In genomic region chr9:95089916-95090791, GRCh38 we compare ENCODE assay signal across 9 cellular contexts.
A peak's percentile ranks its signal among the peaks of the same experiment; 100 is the strongest.
DNase-seq lines count a peak whose midpoint lies in the region; ATAC-seq and TF ChIP-seq lines count a peak whose summit lies in the region.
"Had no signal": no experiment of that assay in that cellular context is flagged by ENCODE, and none has a peak within 500 bp of the region (broad histone marks: within the 10 kb centered on the region; RNA-seq: fewer than 3 reads in every experiment).

No MANE protein-coding gene starts in this region.

- no peak overlapping the region for H2AFZ ChIP-seq in hepatocyte

- peak overlapping the region; percentile 53 for H3K27ac Mint-ChIP-seq in Caco-2 (ENCODE audit: unreplicated experiment)
- H3K27ac Mint-ChIP-seq: activated T-helper 2 cell treated with anti-CD3 and anti-CD28 coated beads, Interferon-gamma antibody, Interleukin-2, Interleukin-4, amounts not matched to agents 10 μg/mL and 5 μg/mL and 100 μg/mL, durations not matched to agents 14 hours and 24 hours and 36 hours had no signal

- CTCF ChIA-PET in Caco-2 (lab: Charles Lee) = no interaction called here

- peaks cover 74% of the 10 kb centered on the region for H3K79me2 ChIP-seq in hepatocyte

- WGBS in hepatocyte (ENCODE audit: low lambda C conversion rate, missing lambda C conversion rate) = 78% methylated on average over 19 of the region's 23 CpGs

- ATAC-seq in HG02763 (IDR thresholded peaks at IDR 0.05; ENCODE audit: unreplicated experiment) = no peak

- H4K20me1 ChIP-seq in hepatocyte (ENCODE audit: insufficient read depth, poor library complexity, severe bottlenecking) = peaks cover 4% of the 10 kb centered on the region

- no peak overlapping the region for H3K4me2 ChIP-seq in hepatocyte

- H3K9me2 ChIP-seq in hepatocyte (replicated peaks; ENCODE audit: insufficient read depth) = no peaks in the 10 kb centered on the region

- H3K27me3 Mint-ChIP-seq in Caco-2 (ENCODE audit: insufficient read depth, unreplicated experiment) = no peaks in the 10 kb centered on the region

- peaks cover 79% of the 10 kb centered on the region for H3K36me3 Mint-ChIP-seq in Caco-2 (ENCODE audit: insufficient read depth, unreplicated experiment)

- no peaks in the 10 kb centered on the region for H3K9me3 ChIP-seq in Caco-2
- no peaks in the 10 kb centered on the region for H3K9me3 ChIP-seq in hepatocyte (ENCODE audit: low read depth)

- peak overlapping the region; percentile 94 for H3K27ac ChIP-seq in hepatocyte
- peak overlapping the region; percentile 80 for H3K27ac ChIP-seq in rectal smooth muscle tissue (ENCODE audit: low read depth, low read length)

- no peaks in the 10 kb centered on the region for H3K9me3 Mint-ChIP-seq in Caco-2 (ENCODE audit: unreplicated experiment)
- H3K9me3 Mint-ChIP-seq: activated T-helper 2 cell treated with anti-CD3 and anti-CD28 coated beads, Interferon-gamma antibody, Interleukin-2, Interleukin-4, amounts not matched to agents 10 μg/mL and 5 μg/mL and 100 μg/mL, durations not matched to agents 14 hours and 24 hours and 36 hours had no signal

- no peak overlapping the region for H3K9ac ChIP-seq in rectal smooth muscle tissue (ENCODE audit: low read length)

- H3K4me1 ChIP-seq in Caco-2 = peaks cover 31% of the 10 kb centered on the region
- H3K4me1 ChIP-seq in hepatocyte (ENCODE audit: insufficient read depth) = peaks cover 39% of the 10 kb centered on the region
- peaks cover 52% of the 10 kb centered on the region for H3K4me1 ChIP-seq in rectal smooth muscle tissue (ENCODE audit: control insufficient read depth, insufficient read depth, low read length)

- H3K27me3 ChIP-seq in Caco-2 (replicated peaks; ENCODE audit: control insufficient read depth, insufficient read depth, low read length) (no peaks in the 10 kb centered on the region), hepatocyte (no peaks in the 10 kb centered on the region), rectal smooth muscle tissue (ENCODE audit: control insufficient read depth, insufficient read depth, low read length) (no peaks in the 10 kb centered on the region)

- DNase-seq in Caco-2 (no peak), astrocyte of the hippocampus (ENCODE audit: low read depth, low spot score) (peak; percentile 62), hepatocyte (ENCODE audit: low spot score) (no peak), kidney tubule cell (ENCODE audit: low spot score) (no peak), GDM1 (lab: John Stamatoyannopoulos, UW) (no peak), AG08395 (ENCODE audit: low spot score) (no peak)

- TF ChIP-seq CTCF in Caco-2 (IDR thresholded peaks at IDR 0.05; ENCODE audit: insufficient read depth in 1 of 2, low read depth in 1 of 2, low read length in 1 of 2, severe bottlenecking in 1 of 2, unreplicated experiment in 1 of 2) (no peak), hepatocyte (IDR thresholded peaks at IDR 0.05; ENCODE audit: poor library complexity) (no peak)

- POLR2A ChIA-PET in Caco-2 (lab: Charles Lee) = no interaction called here

- H3K4me1 Mint-ChIP-seq in Caco-2 (ENCODE audit: low read depth, unreplicated experiment) = peaks cover 29% of the 10 kb centered on the region

- no TSS peak for BruUV-seq in Caco-2 (replicated peaks; lab: Mats Ljungman, UMichigan)

- H3K36me3 ChIP-seq in Caco-2 (ENCODE audit: control insufficient read depth, insufficient read depth, low read length) (peaks cover 6% of the 10 kb centered on the region), hepatocyte (replicated peaks; ENCODE audit: insufficient read depth, low read depth) (no peaks in the 10 kb centered on the region), rectal smooth muscle tissue (ENCODE audit: control insufficient read depth, insufficient read depth, low read length) (peaks cover 18% of the 10 kb centered on the region)

- H3K4me3 ChIP-seq in Caco-2 (ENCODE audit: low read depth, low read length) (no peak overlapping the region), hepatocyte (no peak overlapping the region), rectal smooth muscle tissue (ENCODE audit: low read length) (no peak overlapping the region)

- intact Hi-C loops in Caco-2 (cut with micrococcal nuclease; ENCODE audit: unreplicated experiment) = no loop called here

- H3K4me3 Mint-ChIP-seq in Caco-2 (ENCODE audit: unreplicated experiment) = no peak overlapping the region
